In genomic region chr18:11051462-11051861, GRCh38 we compare ENCODE assay signal across 22 cellular contexts.
"Had no signal": no experiment of that assay in that cellular context is flagged by ENCODE, and none has a peak within 500 bp of the region (broad histone marks: within the 10 kb centered on the region; RNA-seq: fewer than 3 reads in every experiment).

No MANE protein-coding gene starts in this region.

- H3K79me2 ChIP-seq: parathyroid adenoma had no signal

- ATAC-seq: effector memory CD8-positive, alpha-beta T cell; naive thymus-derived CD8-positive, alpha-beta T cell; sciatic nerve had no signal

- H3K36me3 Mint-ChIP-seq: memory B cell; naive thymus-derived CD8-positive, alpha-beta T cell had no signal

- H3K9me3 Mint-ChIP-seq: memory B cell had no signal

- H3K27ac Mint-ChIP-seq: effector memory CD8-positive, alpha-beta T cell; memory B cell; naive thymus-derived CD8-positive, alpha-beta T cell; progenitor cell of endocrine pancreas had no signal

- H3K4me3 Mint-ChIP-seq: effector memory CD8-positive, alpha-beta T cell; memory B cell; naive thymus-derived CD8-positive, alpha-beta T cell had no signal

- H3K9me3 ChIP-seq: neutrophil, stomach, thyroid gland had no signal

- H3K27me3 ChIP-seq: neutrophil, stomach, thyroid gland had no signal

- H3K4me2 ChIP-seq: smooth muscle cell had no signal

- FAIRE-seq: endometrium, frontal cortex, keratinocyte had no signal

- H3K4me3 ChIP-seq: lung, smooth muscle cell, stomach, thyroid gland had no signal

- H3K36me3 ChIP-seq: neutrophil, stomach, thyroid gland had no signal

- H3K27ac ChIP-seq: neutrophil, parathyroid adenoma, stomach, thyroid gland had no signal

- DNase-seq: cortex of kidney; effector memory CD8-positive, alpha-beta T cell; erythroblast; naive thymus-derived CD8-positive, alpha-beta T cell; stimulated activated CD4-positive, alpha-beta T cell treated with anti-CD3 and anti-CD28 coated beads, Interleukin-12 subunit alpha, Interleukin-12 subunit beta, amount 100 ng/mL, for 4 hours; stimulated activated CD4-positive, alpha-beta T cell treated with anti-CD3 and anti-CD28 coated beads, Interleukin-1b, Interleukin-23, amount 100 ng/mL, for 48 hours; stimulated activated CD4-positive, alpha-beta T cell treated with anti-CD3 and anti-CD28 coated beads, Interleukin-4, amount 100 ng/mL, for 1 hour; stimulated activated CD8-positive, alpha-beta memory T cell treated with anti-CD3 and anti-CD28 coated beads, Interleukin-4, amount 100 ng/mL, for 48 hours; stimulated activated naive CD4-positive, alpha-beta T cell treated with Interleukin-2 at 50 U/mL for 16 hours; stomach; thyroid gland; trophoblast cell had no signal

- H3K4me1 ChIP-seq: parathyroid adenoma, stomach, thyroid gland had no signal

- H3K4me1 Mint-ChIP-seq: memory B cell; naive thymus-derived CD8-positive, alpha-beta T cell had no signal

- H2AFZ ChIP-seq: parathyroid adenoma had no signal

- H3K9ac ChIP-seq: parathyroid adenoma had no signal

- H3K27me3 Mint-ChIP-seq: effector memory CD8-positive, alpha-beta T cell; memory B cell; naive thymus-derived CD8-positive, alpha-beta T cell had no signal
